ENCODE assay signal across 17 cellular contexts in genomic region chr1:38918568-38918967, GRCh38. TPM values are rescaled to one million over a fixed set of nuclear protein-coding genes. Genes with fewer than 3 reads are reported as not detected.
"Had no signal": no experiment of that assay in that cellular context is flagged by ENCODE, and none has a peak within 500 bp of the region (broad histone marks: within the 10 kb centered on the region; RNA-seq: fewer than 3 reads in every experiment).

No MANE protein-coding gene starts in this region.

- DNase-seq: activated B cell treated with CpG ODN at 0.5 μM for 24 hours; activated CD4-positive, alpha-beta T cell treated with anti-CD3 and anti-CD28 coated beads for 48 hours; activated CD8-positive, alpha-beta memory T cell treated with anti-CD3 and anti-CD28 coated beads, Interleukin-2, amount 50 U/mL, for 48 hours; activated naive CD4-positive, alpha-beta T cell; activated T-cell treated with anti-CD3 and anti-CD28 coated beads, Interleukin-2, amount 50 U/mL, for 72 hours; kidney; left ventricle myocardium inferior; naive B cell; retina had no signal

- H3K9me3 ChIP-seq: ascending aorta, left ventricle myocardium inferior, tibial nerve, uterus had no signal

- H2AFZ ChIP-seq: hepatocyte had no signal

- H3K79me2 ChIP-seq: hepatocyte had no signal

- H3K4me2 ChIP-seq: hepatocyte had no signal

- H3K4me1 ChIP-seq: ascending aorta, left ventricle myocardium inferior, tibial nerve, uterus had no signal

- H3K4me3 ChIP-seq: ascending aorta, hepatocyte, left ventricle myocardium inferior, tibial nerve, uterus had no signal

- H3K36me3 ChIP-seq: ascending aorta, uterus had no signal

- ATAC-seq: activated T-cell treated with anti-CD3 and anti-CD28 coated beads, Interleukin-2, amount 50 U/mL, for 72 hours; stimulated activated memory B cell treated with anti-CD40 and anti-IgM and Interleukin-4, amounts not matched to agents 10 μg/mL and 1 μg/mL and 100 μg/mL, for 72 hours had no signal

- H3K27ac ChIP-seq: ascending aorta, hepatocyte, left ventricle myocardium inferior, tibial nerve, uterus had no signal

- H3K27me3 ChIP-seq: ascending aorta, hepatocyte, tibial nerve, uterus had no signal

RNA-seq across cellular contexts. Expression of gene RHBDL2, which starts 23.1 kb away (rescaled TPM):
- total RNA-seq: activated B cell treated with CpG ODN at 0.5 μM for 24 hours; activated T-cell treated with anti-CD3 and anti-CD28 coated beads, Interleukin-2, amount 50 U/mL, for 72 hours; ascending aorta; left ventricle myocardium inferior; mononuclear cell; T-helper 2 cell treated with Interferon-gamma antibody and Interleukin-4, amounts not matched to agents 100 ng/mL and 5 ng/mL, for 36 hours had no signal

RNA-seq across cellular contexts. Expression of gene GJA9, which starts 37.2 kb away (rescaled TPM):
- total RNA-seq: activated B cell treated with CpG ODN at 0.5 μM for 24 hours; activated T-cell treated with anti-CD3 and anti-CD28 coated beads, Interleukin-2, amount 50 U/mL, for 72 hours; ascending aorta; glomerular endothelial cell; hepatocyte; kidney; left ventricle myocardium inferior; mononuclear cell; T-helper 2 cell treated with Interferon-gamma antibody and Interleukin-4, amounts not matched to agents 100 ng/mL and 5 ng/mL, for 36 hours; tibial nerve; uterus had no signal
